8 cellular contexts compared by ENCODE assay signal in genomic region chrX:107000013-107000515, GRCh38. TPM values are rescaled to one million over a fixed set of nuclear protein-coding genes. Genes with fewer than 3 reads are reported as not detected.
DNase-seq lines count a peak whose midpoint lies in the region; ATAC-seq, FAIRE-seq and TF ChIP-seq lines count a peak whose summit lies in the region.

TSS of gene MORC4 (minus strand) at chrX:107000212. CDS start at chrX:106999969, 243 bp downstream.

- peak within 1 kb of the TSS in 1 of 2 donors; percentile 17 for H3K27ac ChIP-seq in kidney (ENCODE audit: low read depth in 2 of 2, low read length in 2 of 2)

- ATAC-seq in GM18502 (IDR thresholded peaks at IDR 0.05; ENCODE audit: poor library complexity, unreplicated experiment) = peak; percentile 79
- ATAC-seq in HG02973 (IDR thresholded peaks at IDR 0.05; ENCODE audit: unreplicated experiment) = peak; percentile 62
- ATAC-seq in HG03108 (IDR thresholded peaks at IDR 0.05; ENCODE audit: unreplicated experiment) = no peak

- H3K4me1 ChIP-seq in kidney (ENCODE audit: control insufficient read depth in 1 of 2, insufficient read depth in 1 of 2, low read depth in 1 of 2, low read length in 2 of 2) = peaks cover 0 to 3% of the 10 kb centered on the region in 2 donors

- H3K4me3 Mint-ChIP-seq in chondrocyte (ENCODE audit: unreplicated experiment) = peak within 1 kb of the TSS; percentile 89

- intact Hi-C loops in kidney (cut with DNase I) = no loop called here

- H3K36me3 ChIP-seq in kidney (ENCODE audit: control insufficient read depth in 1 of 2, insufficient read depth in 2 of 2, low read length in 2 of 2) = no peaks in the 10 kb centered on the region

- DNase-seq in NCI-H2171 (lab: John Stamatoyannopoulos, UW) (peak; percentile 57), chondrocyte (ENCODE audit: low spot score) (peak; percentile 87), kidney (peak; percentile 91)
- DNase-seq in activated CD4-positive, alpha-beta T cell treated with anti-CD3 and anti-CD28 coated beads for 4 hours = peak; percentile 57 to 64
- peak; percentile 39 to 63 (median 41) for DNase-seq in stimulated activated CD4-positive, alpha-beta T cell treated with anti-CD3 and anti-CD28 coated beads, Interleukin-12 subunit alpha, Interleukin-12 subunit beta, amount 100 ng/mL, for 48 hours (ENCODE audit: low read depth in 2 of 3, low spot score in 1 of 3)

- H3K27me3 Mint-ChIP-seq in chondrocyte (ENCODE audit: low read depth) = no peaks in the 10 kb centered on the region

- peaks cover 8% of the 10 kb centered on the region for H3K4me1 Mint-ChIP-seq in chondrocyte (ENCODE audit: low read depth)

- peaks cover 9% of the 10 kb centered on the region for H3K9me3 Mint-ChIP-seq in chondrocyte (ENCODE audit: low read depth)

- FAIRE-seq in kidney (lab: Jason Lieb, UNC) = no peak

- peak within 1 kb of the TSS; percentile 71 to 72 for H3K4me3 ChIP-seq in kidney (ENCODE audit: low read length in 2 of 2)

- peak within 1 kb of the TSS in 1 of 2 donors; percentile 19 for H3K9ac ChIP-seq in kidney (ENCODE audit: low read length in 2 of 2)

- TF ChIP-seq CTCF in chondrocyte (IDR thresholded peaks at IDR 0.05) (no peak), kidney (IDR thresholded peaks at IDR 0.05; ENCODE audit: borderline replicate concordance, extremely low read depth, insufficient read depth) (no peak)

- H3K27ac Mint-ChIP-seq in chondrocyte (ENCODE audit: unreplicated experiment) = peak within 1 kb of the TSS; percentile 91

- H3K9me3 ChIP-seq in kidney (ENCODE audit: control insufficient read depth in 1 of 2, low read length in 2 of 2) = no peaks in the 10 kb centered on the region

- H3K36me3 Mint-ChIP-seq in chondrocyte (ENCODE audit: low read depth) = no peaks in the 10 kb centered on the region

RNA-seq across cellular contexts. Expression of gene MORC4, which starts in this region (rescaled TPM):
- 31.2 to 35.6 TPM (median 33.8 TPM) in 3 replicates for total RNA-seq in chondrocyte
- 12.6 TPM for total RNA-seq in kidney
- 8.2 TPM for polyA plus RNA-seq in kidney (ENCODE audit: insufficient read depth, low read depth, low replicate concordance)

Comparison
In these comparisons a context has a peak if more than half of its experiments do, and no peak if none do; other contexts are left out.
1. DNase-seq: peak in every context shown above with its lines; median percentile 91 in kidney; 87 in chondrocyte; 60 in activated CD4-positive, alpha-beta T cell treated with anti-CD3 and anti-CD28 coated beads for 4 hours; 57 in NCI-H2171; 41 in stimulated activated CD4-positive, alpha-beta T cell treated with anti-CD3 and anti-CD28 coated beads, Interleukin-12 subunit alpha, Interleukin-12 subunit beta, amount 100 ng/mL, for 48 hours.